In genomic region chr3:196974661-196975060, GRCh38 we compare ENCODE assay signal across 26 cellular contexts.
"Had no signal": no experiment of that assay in that cellular context is flagged by ENCODE, and none has a peak within 500 bp of the region (broad histone marks: within the 10 kb centered on the region; RNA-seq: fewer than 3 reads in every experiment).

No MANE protein-coding gene starts in this region.

- H3K27me3 ChIP-seq: adrenal gland had no signal

- ATAC-seq: activated CD8-positive, alpha-beta T cell treated with anti-CD3 and anti-CD28 coated beads for 36 hours; activated naive CD4-positive, alpha-beta T cell treated with anti-CD3 and anti-CD28 coated beads, Interleukin-2, amount 50 U/mL, for 72 hours; activated T-cell treated with anti-CD3 and anti-CD28 coated beads, Interleukin-2, amount 50 U/mL, for 4 hours had no signal

- H3K36me3 ChIP-seq: adrenal gland, SJCRH30 had no signal

- FAIRE-seq: bronchial epithelial cell, TTC549 had no signal

- H3K27ac Mint-ChIP-seq: activated CD4-positive, alpha-beta T cell treated with anti-CD3 and anti-CD28 coated beads, Interleukin-2, amount 10 ng/mL, durations not matched to agents 24 days and 14 days; activated CD8-positive, alpha-beta T cell treated with anti-CD3 and anti-CD28 coated beads for 36 hours; activated naive CD4-positive, alpha-beta T cell treated with anti-CD3 and anti-CD28 coated beads for 36 hours; activated T-helper 1 cell treated with anti-CD3 and anti-CD28 coated beads, Interleukin-12 subunit alpha, Interleukin-12 subunit beta, Interleukin-2, Interleukin-4 antibody, amounts not matched to agents 30 ng/mL and 10 ng/mL and 1 ng/mL, durations not matched to agents 14 hours and 24 hours and 36 hours; brain; T-helper 2 cell treated with Interferon-gamma antibody and Interleukin-4, amounts not matched to agents 5 μg/mL and 100 μg/mL, for 36 hours had no signal

- H3K4me1 Mint-ChIP-seq: brain had no signal

- H3K27ac ChIP-seq: adrenal gland, SJCRH30, SK-N-MC had no signal

- DNase-seq: activated CD4-positive, alpha-beta T cell treated with anti-CD3 and anti-CD28 coated beads, Interleukin-2, amount 10 ng/mL, durations not matched to agents 24 days and 14 days; activated CD4-positive, alpha-beta T cell treated with anti-CD3 and anti-CD28 coated beads, Interleukin-2, amount 50 U/mL, for 4 hours; activated CD8-positive, alpha-beta T cell treated with anti-CD3 and anti-CD28 coated beads for 36 hours; activated gamma-delta T cell treated with Interleukin-2 at 50 U/mL for 16 hours; activated naive CD4-positive, alpha-beta T cell treated with anti-CD3 and anti-CD28 coated beads for 36 hours; activated T-cell treated with anti-CD3 and anti-CD28 coated beads for 4 hours; activated T-cell treated with anti-CD3 and anti-CD28 coated beads, Interleukin-2, amount 50 U/mL, for 4 hours; central memory CD4-positive, alpha-beta T cell; Karpas-422; NCI-H1436 treated with DMSO at 0.1 percent for 48 hours; NCI-H1694 treated with DMSO at 0.1 percent for 48 hours; NCI-H2029; NCI-H510A; NCI-H526; NCI-H748 treated with DMSO at 0.1 percent for 48 hours; NK-92 treated with Interleukin-12 subunit alpha and Interleukin-12 subunit beta, amount 100 ng/mL, for 24 hours; SHP77; SJCRH30 had no signal

- H3K4me3 ChIP-seq: adrenal gland, SJCRH30, SK-N-MC had no signal

- H3K36me3 Mint-ChIP-seq: activated naive CD4-positive, alpha-beta T cell treated with anti-CD3 and anti-CD28 coated beads, Interleukin-2, amount 50 U/mL, for 72 hours had no signal

- H3K4me1 ChIP-seq: SJCRH30 had no signal

- H3K4me3 Mint-ChIP-seq: activated CD4-positive, alpha-beta T cell treated with anti-CD3 and anti-CD28 coated beads, Interleukin-2, amount 10 ng/mL, durations not matched to agents 24 days and 14 days; activated CD8-positive, alpha-beta T cell treated with anti-CD3 and anti-CD28 coated beads for 36 hours; activated naive CD4-positive, alpha-beta T cell treated with anti-CD3 and anti-CD28 coated beads for 36 hours; activated T-cell treated with anti-CD3 and anti-CD28 coated beads, Interleukin-2, amount 50 U/mL, for 4 hours; activated T-helper 1 cell treated with anti-CD3 and anti-CD28 coated beads, Interleukin-12 subunit alpha, Interleukin-12 subunit beta, Interleukin-2, Interleukin-4 antibody, amounts not matched to agents 30 ng/mL and 10 ng/mL and 1 ng/mL, durations not matched to agents 14 hours and 24 hours and 36 hours; brain; T-helper 2 cell treated with Interferon-gamma antibody and Interleukin-4, amounts not matched to agents 5 μg/mL and 100 μg/mL, for 36 hours had no signal

- H3K9me3 Mint-ChIP-seq: activated CD4-positive, alpha-beta T cell treated with anti-CD3 and anti-CD28 coated beads, Interleukin-2, amount 10 ng/mL, durations not matched to agents 24 days and 14 days; activated CD8-positive, alpha-beta T cell treated with anti-CD3 and anti-CD28 coated beads for 36 hours; activated naive CD4-positive, alpha-beta T cell treated with anti-CD3 and anti-CD28 coated beads for 36 hours; activated naive CD4-positive, alpha-beta T cell treated with anti-CD3 and anti-CD28 coated beads, Interleukin-2, amount 50 U/mL, for 72 hours; activated T-cell treated with anti-CD3 and anti-CD28 coated beads, Interleukin-2, amount 50 U/mL, for 4 hours; activated T-helper 1 cell treated with anti-CD3 and anti-CD28 coated beads, Interleukin-12 subunit alpha, Interleukin-12 subunit beta, Interleukin-2, Interleukin-4 antibody, amounts not matched to agents 30 ng/mL and 10 ng/mL and 1 ng/mL, durations not matched to agents 14 hours and 24 hours and 36 hours; T-helper 2 cell treated with Interferon-gamma antibody and Interleukin-4, amounts not matched to agents 5 μg/mL and 100 μg/mL, for 36 hours had no signal

- H3K9me3 ChIP-seq: adrenal gland had no signal
